21 cellular contexts compared by ENCODE assay signal in genomic region chr6:106803188-106803587, GRCh38.
"Had no signal": no experiment of that assay in that cellular context is flagged by ENCODE, and none has a peak within 500 bp of the region (broad histone marks: within the 10 kb centered on the region; RNA-seq: fewer than 3 reads in every experiment).

No MANE protein-coding gene starts in this region.

- H3K9me3 Mint-ChIP-seq: neural crest cell had no signal

- H3K9me3 ChIP-seq: colonic mucosa had no signal

- H3K36me3 ChIP-seq: colonic mucosa, esophagus squamous epithelium, right atrium auricular region, sigmoid colon, stomach, thoracic aorta, transverse colon had no signal

- DNase-seq: colonic mucosa; dermis blood vessel endothelial cell; esophagus squamous epithelium; foreskin fibroblast; kidney; left cardiac atrium; left ventricle myocardium superior; mesendoderm; naive thymus-derived CD8-positive, alpha-beta T cell; posterior cingulate gyrus; sigmoid colon; stimulated activated CD4-positive, alpha-beta T cell treated with anti-CD3 and anti-CD28 coated beads, Interleukin-12 subunit alpha, Interleukin-12 subunit beta, amount 100 ng/mL, for 4 hours; stimulated activated naive CD4-positive, alpha-beta T cell; stomach; substantia nigra; transverse colon had no signal

- H3K27ac Mint-ChIP-seq: naive thymus-derived CD8-positive, alpha-beta T cell had no signal

- H3K27ac ChIP-seq: esophagus squamous epithelium, right atrium auricular region, sigmoid colon, skin epidermis, stomach, thoracic aorta, transverse colon had no signal

- H3K4me3 ChIP-seq: colonic mucosa, esophagus squamous epithelium, lung, right atrium auricular region, sigmoid colon, skin epidermis, stomach, thoracic aorta, transverse colon had no signal

- H3K4me3 Mint-ChIP-seq: naive thymus-derived CD8-positive, alpha-beta T cell; neural crest cell had no signal

- ATAC-seq: left cardiac atrium; left ventricle myocardium superior; naive thymus-derived CD8-positive, alpha-beta T cell had no signal

- H3K4me1 ChIP-seq: colonic mucosa, right atrium auricular region, sigmoid colon had no signal

- H3K27me3 ChIP-seq: colonic mucosa, esophagus squamous epithelium, right atrium auricular region, sigmoid colon, stomach, transverse colon had no signal
